In genomic region chr12:13044859-13045384, GRCh38 we compare ENCODE assay signal across 1 cellular context.
TF ChIP-seq lines count a peak whose summit lies in the region.

No MANE protein-coding gene starts in this region.

TF ChIP-seq in H1, 55 proteins besides CTCF, POLR2A, EP300 and RAD21:
- no peak for TF ChIP-seq RXRA (IDR thresholded peaks at IDR 0.05; ENCODE audit: insufficient read depth, low read depth, low read length)
- TF ChIP-seq CREB1 (IDR thresholded peaks at IDR 0.05) = no peak
- no peak for TF ChIP-seq NANOG (IDR thresholded peaks at IDR 0.05; ENCODE audit: insufficient read depth, low read depth, low read length, poor library complexity, severe bottlenecking)
- TF ChIP-seq TCF12 (IDR thresholded peaks at IDR 0.05; ENCODE audit: low read depth, low read length) = no peak
- TF ChIP-seq TAF7 (optimal IDR thresholded peaks at IDR 0.05; ENCODE audit: borderline replicate concordance, low read depth, low read length) = no peak
- no peak for TF ChIP-seq JUND (IDR thresholded peaks at IDR 0.05; ENCODE audit: low read length)
TF ChIP-seq in H1: peak in this region for 0.
